In the genomic region with DNA sequence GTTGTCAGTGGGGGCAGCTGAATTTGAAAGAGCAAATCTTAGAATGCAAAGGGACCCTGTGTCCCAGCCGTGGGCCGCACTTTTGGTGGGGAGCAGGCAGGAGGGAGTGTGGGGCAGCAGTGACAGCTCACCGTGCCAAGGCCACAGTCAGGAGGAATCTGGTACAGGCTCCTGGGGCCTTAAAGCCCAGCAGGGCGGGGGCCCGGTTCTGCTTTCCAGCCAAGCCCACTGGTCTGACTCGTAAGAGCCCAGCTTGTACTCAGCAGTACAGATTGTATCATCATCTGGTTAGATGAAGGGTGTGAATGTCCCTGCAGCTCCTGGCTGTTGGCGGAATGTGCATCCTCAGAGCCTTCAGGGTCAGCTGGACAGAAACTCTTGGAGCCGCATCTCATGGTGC, we compare ENCODE assay signal across 21 cellular contexts. TPM values are rescaled to one million over a fixed set of nuclear protein-coding genes. Genes with fewer than 3 reads are reported as not detected.
DNase-seq lines count a peak whose midpoint lies in the region; ATAC-seq and TF ChIP-seq lines count a peak whose summit lies in the region.
"Had no signal": no experiment of that assay in that cellular context is flagged by ENCODE, and none has a peak within 500 bp of the region (broad histone marks: within the 10 kb centered on the region; RNA-seq: fewer than 3 reads in every experiment).

No MANE protein-coding gene starts in this region.

- H2BK12ac ChIP-seq in neuronal stem cell (ENCODE audit: low read length) = no peak overlapping the region

- WGBS in neuronal stem cell (ENCODE audit: extremely low coverage in 2 of 2, insufficient read length in 2 of 2, insufficient replicate concordance in 1 of 2), 2 donors = no CpG with 5 or more reads among the region's 8 CpGs

- H2AK5ac ChIP-seq in neuronal stem cell (ENCODE audit: low read depth, low read length) = no peak overlapping the region

- ATAC-seq in mucosa of descending colon = peak; percentile 8
- ATAC-seq: left colon; stimulated activated memory B cell treated with anti-CD40 and anti-IgM and Interleukin-4, amounts not matched to agents 10 μg/mL and 1 μg/mL and 100 μg/mL, for 72 hours; WTC11 had no signal

- no peak overlapping the region for H3K23ac ChIP-seq in neuronal stem cell (ENCODE audit: low read depth, low read length, poor library complexity)

- H3K14ac ChIP-seq in neuronal stem cell (ENCODE audit: low read length) = no peak overlapping the region

- no peak overlapping the region for H2AFZ ChIP-seq in neuronal stem cell (ENCODE audit: low read length)

- H3K4me1 ChIP-seq in mucosa of descending colon (ENCODE audit: low read depth) = no peaks in the 10 kb centered on the region
- peaks cover 19 to 81% (median 77%) of the 10 kb centered on the region in 5 donors for H3K4me1 ChIP-seq in subcutaneous abdominal adipose tissue (ENCODE audit: control insufficient read depth in 5 of 5, insufficient read depth in 5 of 5, low read length in 5 of 5)
- H3K4me1 ChIP-seq in neuronal stem cell (ENCODE audit: control insufficient read depth in 2 of 2, insufficient read depth in 1 of 2, low read depth in 1 of 2, low read length in 2 of 2) = peaks cover 0 to 23% of the 10 kb centered on the region in 2 donors
- H3K4me1 ChIP-seq: right lobe of liver had no signal

- TF ChIP-seq CTCF in RWPE1 (conservative IDR thresholded peaks at IDR 0.05; ENCODE audit: low read depth) (no peak), endothelial cell (IDR thresholded peaks at IDR 0.05; ENCODE audit: unreplicated experiment) (no peak), mucosa of descending colon (IDR thresholded peaks at IDR 0.05) (no peak)

- no peak overlapping the region for H2BK15ac ChIP-seq in neuronal stem cell (ENCODE audit: low read length)

- peak overlapping the region in 3 of 5 donors; percentile 29 to 67 (median 58) for H3K9ac ChIP-seq in subcutaneous abdominal adipose tissue (ENCODE audit: low read length in 5 of 5)
- H3K9ac ChIP-seq in neuronal stem cell (ENCODE audit: low read depth, low read length, poor library complexity) = no peak overlapping the region

- no peaks in the 10 kb centered on the region for H3K9me3 Mint-ChIP-seq in endothelial cell (ENCODE audit: unreplicated experiment)
- H3K9me3 Mint-ChIP-seq: central memory CD8-positive, alpha-beta T cell; H9; natural killer cell treated with Interleukin-12 subunit alpha and Interleukin-12 subunit beta and Interleukin-15 and Interleukin-18, amount 100 ng/mL, for 72 hours; stimulated activated memory B cell treated with anti-CD40 and anti-IgM and Interleukin-4, amounts not matched to agents 10 μg/mL and 1 μg/mL and 100 μg/mL, for 72 hours; WTC11 had no signal

- no peak overlapping the region for H4K91ac ChIP-seq in neuronal stem cell (ENCODE audit: low read depth, low read length, poor library complexity)

- no peak overlapping the region for H3K4ac ChIP-seq in neuronal stem cell (ENCODE audit: low read length)

- CTCF ChIA-PET in RWPE1 (lab: Yijun Ruan, JAX) = interaction anchor here (0.6 to 1.0 kb wide), 4 partner anchors 8 to 30 kb away, joined by 3 to 7 read pairs (median 3); no protein-coding TSS in a partner anchor

- H3K36me3 ChIP-seq in mucosa of descending colon (ENCODE audit: low read depth) = no peaks in the 10 kb centered on the region
- peaks cover 0 to 36% (median 20%) of the 10 kb centered on the region in 5 donors for H3K36me3 ChIP-seq in subcutaneous abdominal adipose tissue (ENCODE audit: control insufficient read depth in 5 of 5, insufficient read depth in 5 of 5, low read length in 5 of 5)
- peaks cover 28 to 45% of the 10 kb centered on the region in 2 donors for H3K36me3 ChIP-seq in neuronal stem cell (replicated peaks in 1 of 2; ENCODE audit: control insufficient read depth in 2 of 2, insufficient read depth in 2 of 2, low read length in 2 of 2)
- H3K36me3 ChIP-seq: MG63 had no signal

- peaks cover 36% of the 10 kb centered on the region for H3K36me3 Mint-ChIP-seq in endothelial cell (ENCODE audit: low read depth, unreplicated experiment)
- H3K36me3 Mint-ChIP-seq: natural killer cell treated with Interleukin-12 subunit alpha and Interleukin-12 subunit beta and Interleukin-15 and Interleukin-18, amount 100 ng/mL, for 72 hours; WTC11 had no signal

- H3K27me3 Mint-ChIP-seq in endothelial cell (ENCODE audit: unreplicated experiment) = peaks cover 12% of the 10 kb centered on the region
- H3K27me3 Mint-ChIP-seq: central memory CD8-positive, alpha-beta T cell; natural killer cell treated with Interleukin-12 subunit alpha and Interleukin-12 subunit beta and Interleukin-15 and Interleukin-18, amount 100 ng/mL, for 72 hours; stimulated activated memory B cell treated with anti-CD40 and anti-IgM and Interleukin-4, amounts not matched to agents 10 μg/mL and 1 μg/mL and 100 μg/mL, for 72 hours had no signal

- H3K27me3 ChIP-seq in subcutaneous abdominal adipose tissue (ENCODE audit: control insufficient read depth in 5 of 5, insufficient read depth in 4 of 5, low read length in 5 of 5) = no peaks in the 10 kb centered on the region
- no peaks in the 10 kb centered on the region for H3K27me3 ChIP-seq in neuronal stem cell (ENCODE audit: control insufficient read depth in 3 of 3, insufficient read depth in 3 of 3, low read depth in 1 of 3, low read length in 3 of 3)
- H3K27me3 ChIP-seq: MG63, right lobe of liver had no signal

- no peak overlapping the region for H4K8ac ChIP-seq in neuronal stem cell (ENCODE audit: low read depth, low read length)

- no peak overlapping the region for H3K4me3 Mint-ChIP-seq in endothelial cell (ENCODE audit: unreplicated experiment)
- H3K4me3 Mint-ChIP-seq: central memory CD8-positive, alpha-beta T cell; H9; natural killer cell treated with Interleukin-12 subunit alpha and Interleukin-12 subunit beta and Interleukin-15 and Interleukin-18, amount 100 ng/mL, for 72 hours; stimulated activated memory B cell treated with anti-CD40 and anti-IgM and Interleukin-4, amounts not matched to agents 10 μg/mL and 1 μg/mL and 100 μg/mL, for 72 hours; WTC11 had no signal

- POLR2A ChIA-PET in RWPE1 (lab: Yijun Ruan, JAX; ENCODE audit: low non-redundant PET) = no interaction called here

- no peak overlapping the region for H3K4me2 ChIP-seq in neuronal stem cell (ENCODE audit: insufficient read depth, low read length, poor library complexity, severe bottlenecking)

- DNase-seq in RWPE1 (ENCODE audit: low spot score) (no peak), endothelial cell (ENCODE audit: low spot score) (no peak), mucosa of descending colon (no peak), NCI-H1048 (lab: John Stamatoyannopoulos, UW) (no peak), neuronal stem cell (ENCODE audit: low spot score) (no peak), ecto neural progenitor cell (ENCODE audit: low spot score) (no peak)
- no peak for DNase-seq in stimulated activated naive CD4-positive, alpha-beta T cell (lab: John Stamatoyannopoulos, UW)
- DNase-seq: activated CD8-positive, alpha-beta memory T cell treated with anti-CD3 and anti-CD28 coated beads, Interleukin-2, amount 50 U/mL, for 48 hours; activated naive CD4-positive, alpha-beta T cell treated with anti-CD3 and anti-CD28 coated beads, Interleukin-2, amount 50 U/mL, for 16 hours; H9; left colon; MG63; NCI-H187 treated with DMSO at 0.1 percent for 48 hours; NCI-H774; RPMI8226 had no signal

- peak overlapping the region; percentile 24 for H3K27ac Mint-ChIP-seq in endothelial cell (ENCODE audit: unreplicated experiment)
- H3K27ac Mint-ChIP-seq: natural killer cell treated with Interleukin-12 subunit alpha and Interleukin-12 subunit beta and Interleukin-15 and Interleukin-18, amount 100 ng/mL, for 72 hours; stimulated activated memory B cell treated with anti-CD40 and anti-IgM and Interleukin-4, amounts not matched to agents 10 μg/mL and 1 μg/mL and 100 μg/mL, for 72 hours; WTC11 had no signal

- H3K4me3 ChIP-seq in mucosa of descending colon (no peak overlapping the region), subcutaneous abdominal adipose tissue (ENCODE audit: low read depth in 1 of 5, low read length in 5 of 5) (no peak overlapping the region), neuronal stem cell (ENCODE audit: low read length in 2 of 2) (no peak overlapping the region)
- H3K4me3 ChIP-seq: MG63, right lobe of liver had no signal

- peaks cover 52% of the 10 kb centered on the region for H3K4me1 Mint-ChIP-seq in endothelial cell (ENCODE audit: unreplicated experiment)
- H3K4me1 Mint-ChIP-seq: central memory CD8-positive, alpha-beta T cell; stimulated activated memory B cell treated with anti-CD40 and anti-IgM and Interleukin-4, amounts not matched to agents 10 μg/mL and 1 μg/mL and 100 μg/mL, for 72 hours had no signal

- H3K27ac ChIP-seq in RWPE1 (peak overlapping the region; percentile 2; the same call in 1 of the 2 replicates), subcutaneous abdominal adipose tissue (ENCODE audit: low read depth, low read length) (peak overlapping the region; percentile 88), neuronal stem cell (replicated peaks; ENCODE audit: low read length) (no peak overlapping the region)

- no peaks in the 10 kb centered on the region for H3K79me1 ChIP-seq in neuronal stem cell (ENCODE audit: low read depth, low read length)

- H3K18ac ChIP-seq in neuronal stem cell (ENCODE audit: low read length) = no peak overlapping the region

- H3K9me3 ChIP-seq in mucosa of descending colon (no peaks in the 10 kb centered on the region), subcutaneous abdominal adipose tissue (ENCODE audit: control insufficient read depth in 5 of 5, low read length in 5 of 5) (no peaks in the 10 kb centered on the region), neuronal stem cell (replicated peaks in 1 of 2; ENCODE audit: control insufficient read depth in 2 of 2, insufficient read depth in 1 of 2, low read depth in 1 of 2, low read length in 2 of 2) (no peaks in the 10 kb centered on the region)
- H3K9me3 ChIP-seq: MG63, right lobe of liver had no signal

- no peak overlapping the region for H2BK120ac ChIP-seq in neuronal stem cell (ENCODE audit: low read depth, low read length)

- intact Hi-C loops in mucosa of descending colon (cut with DNase I, micrococcal nuclease) = no loop called here

- no peak overlapping the region for H2BK5ac ChIP-seq in neuronal stem cell (ENCODE audit: low read length)

RNA-seq across cellular contexts. Expression of a gene that starts 30.5 kb away (rescaled TPM):
- total RNA-seq in endothelial cell (ENCODE audit: unreplicated experiment) (219 TPM), mucosa of descending colon (10 to 100 TPM; 65.5 to 89.9 (median 71.3) TPM)
- polyA plus RNA-seq in neuronal stem cell (2013, experiment 1 of 2) = 33.0 TPM
- 34.2 TPM for polyA plus RNA-seq in neuronal stem cell (2013, experiment 2 of 2)
